In genomic region chr11:46352063-46352841, GRCh38 we compare ENCODE assay signal across 8 cellular contexts. TPM values are rescaled to one million over a fixed set of nuclear protein-coding genes. Genes with fewer than 3 reads are reported as not detected.
DNase-seq lines count a peak whose midpoint lies in the region; ATAC-seq and TF ChIP-seq lines count a peak whose summit lies in the region.

No MANE protein-coding gene starts in this region.

- peaks cover 7% of the 10 kb centered on the region; the same call in 1 of the 2 replicates for H4K20me1 ChIP-seq in HCT116 (ENCODE audit: insufficient read depth)

- H3K4me1 ChIP-seq in HCT116 (ENCODE audit: control insufficient read depth in 1 of 2, insufficient read depth in 2 of 2, low read length in 2 of 2): peaks cover 10 to 27% of the 10 kb centered on the region in 2 experiments; a peak in 3 of 4 replicates

- intact Hi-C loops in HCT116 (cut with micrococcal nuclease): no loop called here
- intact Hi-C loops in MCF 10A (cut with micrococcal nuclease): no loop called here

- ATAC-seq in HCT116 (peak; percentile 42), WTC11 (peak; percentile 77)

- 0 out of 4 replicates have a peak, but pooled peaks cover 0 to 2% of the 10 kb centered on the region in 2 experiments for H3K36me3 ChIP-seq in HCT116 (ENCODE audit: control insufficient read depth in 1 of 2, insufficient read depth in 2 of 2, low read length in 2 of 2)

- H3K27ac Mint-ChIP-seq in WTC11 (peak overlapping the region; percentile 89), MCF 10A (ENCODE audit: low read depth, unreplicated experiment) (peak overlapping the region; percentile 82)

- H3K27ac ChIP-seq in 22Rv1: peak overlapping the region; percentile 68; the same call in 1 of the 2 replicates
- H3K27ac ChIP-seq in HCT116 (ENCODE audit: low read depth, low read length): peak overlapping the region; percentile 22; the same call in 1 of the 2 replicates

- no peak overlapping the region for H3K4me3 ChIP-seq in HCT116 (replicated peaks in 1 of 2; ENCODE audit: low read depth in 1 of 2, low read length in 2 of 2)

- peak overlapping the region; percentile 25; the same call in 1 of the 2 replicates for H3K4me2 ChIP-seq in HCT116 (ENCODE audit: low read length)

- POLR2A ChIA-PET in HCT116 (lab: Charles Lee) (no interaction called here), WTC11 (lab: Charles Lee) (interaction anchor here (1.0 to 1.9 kb wide), 6 partner anchors 9 to 57 kb away, joined by 3 to 13 read pairs (median 4); no protein-coding TSS in a partner anchor), MCF 10A (lab: Yijun Ruan, JAX) (interaction anchor here (0.6 to 1.2 kb wide), 2 partner anchors 109 to 205 kb away, joined by 3 read pairs; no protein-coding TSS in a partner anchor)

- peak; percentile 70 for TF ChIP-seq RAD21 in HCT116 (IDR thresholded peaks at IDR 0.05; ENCODE audit: low read depth)

- H3K79me2 ChIP-seq in HCT116 (ENCODE audit: insufficient read depth, low read length): peaks cover 86% of the 10 kb centered on the region

- H3K36me3 Mint-ChIP-seq in WTC11: peaks cover 6% of the 10 kb centered on the region; the same call in 1 of the 2 replicates
- peaks cover 6% of the 10 kb centered on the region for H3K36me3 Mint-ChIP-seq in MCF 10A (ENCODE audit: insufficient read depth, unreplicated experiment)

- no peaks in the 10 kb centered on the region for H3K27me3 ChIP-seq in HCT116 (ENCODE audit: insufficient read depth, low read length)

- H3K4me3 Mint-ChIP-seq in WTC11 (peak overlapping the region; percentile 30), MCF 10A (ENCODE audit: unreplicated experiment) (peak overlapping the region; percentile 62)

- no peak overlapping the region for H3K9ac ChIP-seq in HCT116 (ENCODE audit: low read length)

- no peak for TF ChIP-seq POLR2A in HCT116 (IDR thresholded peaks at IDR 0.05; ENCODE audit: borderline replicate concordance, extremely low read depth, insufficient read depth, insufficient read length)

- no peak overlapping the region for H2AFZ ChIP-seq in HCT116 (ENCODE audit: low read depth, low read length, poor library complexity, severe bottlenecking)

- TF ChIP-seq CTCF in 22Rv1 (IDR thresholded peaks at IDR 0.05) (peak; percentile 81), HCT116 (IDR thresholded peaks at IDR 0.05 in 2 of 3, conservative IDR thresholded peaks at IDR 0.05 in 1 of 3; ENCODE audit: borderline replicate concordance in 1 of 3, insufficient read depth in 1 of 3, low read depth in 2 of 3, low read length in 2 of 3) (peak; percentile 67 to 95 (median 89)), WTC11 (IDR thresholded peaks at IDR 0.05) (peak; percentile 98), MCF 10A (IDR thresholded peaks at IDR 0.05; ENCODE audit: unreplicated experiment) (peak; percentile 87)

- H3K9me3 ChIP-seq in HCT116 (ENCODE audit: control insufficient read depth in 1 of 2, insufficient read depth in 1 of 2, low read depth in 1 of 2, low read length in 2 of 2): no peaks in the 10 kb centered on the region

- no peaks in the 10 kb centered on the region for H3K9me2 ChIP-seq in HCT116 (ENCODE audit: insufficient read depth)

- DNase-seq in HCT116 (ENCODE audit: low read depth, low spot score): no peak
- peak; percentile 86 for DNase-seq in WTC11 (ENCODE audit: low spot score)
- DNase-seq in MCF 10A (ENCODE audit: unreplicated experiment): peak; percentile 65
- DNase-seq in left kidney (ENCODE audit: low read depth, low spot score): peak; percentile 82
- peak; percentile 55 to 68 (median 67) for DNase-seq in stimulated activated CD4-positive, alpha-beta T cell treated with anti-CD3 and anti-CD28 coated beads, TNF-alpha, amount 100 ng/mL, for 48 hours (ENCODE audit: low read depth in 3 of 3)
- DNase-seq in OCI-M2 (lab: John Stamatoyannopoulos, UW; ENCODE audit: unreplicated experiment): no peak
- no peak for DNase-seq in NCI-H345 (lab: John Stamatoyannopoulos, UW)

- H3K27me3 Mint-ChIP-seq in WTC11 (ENCODE audit: low read depth) (no peaks in the 10 kb centered on the region), MCF 10A (ENCODE audit: insufficient read depth, unreplicated experiment) (no peaks in the 10 kb centered on the region)

- H3K9me3 Mint-ChIP-seq in WTC11: no peaks in the 10 kb centered on the region
- H3K9me3 Mint-ChIP-seq in MCF 10A (ENCODE audit: unreplicated experiment): no peaks in the 10 kb centered on the region

- H3K4me1 Mint-ChIP-seq in WTC11: peaks cover 64% of the 10 kb centered on the region
- H3K4me1 Mint-ChIP-seq in MCF 10A (ENCODE audit: insufficient read depth, unreplicated experiment): peaks cover 20% of the 10 kb centered on the region

- CTCF ChIA-PET in HCT116 (lab: Charles Lee) (interaction anchor here (0.5 to 2.2 kb wide), 16 partner anchors 9 to 506 kb away, joined by 3 to 10 read pairs (median 4); partner anchors contain the start of gene CHRM4), WTC11 (lab: Charles Lee) (interaction anchor here (0.5 to 8.8 kb wide), 53 partner anchors 9 to 522 kb away, joined by 3 to 231 read pairs (median 5); partner anchors contain the start of genes ARHGAP1, CHRM4, CREB3L1 and MDK), MCF 10A (lab: Yijun Ruan, JAX) (interaction anchor here (0.6 to 3.0 kb wide), 13 partner anchors 9 to 278 kb away, joined by 3 to 23 read pairs (median 4); no protein-coding TSS in a partner anchor)

- RAD21 ChIA-PET in HCT116 (lab: Charles Lee; ENCODE audit: low non-redundant PET in 1 of 2, low total read pairs in 2 of 2, uncharacterized antibody in 2 of 2, unreplicated experiment in 2 of 2): interaction anchor here in 1 of 2 experiments (0.6 kb wide), 1 partner anchor 36 kb away, joined by 4 read pairs; no protein-coding TSS in a partner anchor

- BruUV-seq in HCT116 (replicated peaks; lab: Mats Ljungman, UMichigan): no TSS peak
- BruUV-seq in MCF 10A (replicated peaks; lab: Mats Ljungman, UMichigan): no TSS peak

TF ChIP-seq in HCT116, 20 proteins besides CTCF, POLR2A, EP300 and RAD21 (continues in another document):
- TF ChIP-seq ZNF274 (IDR thresholded peaks at IDR 0.05; ENCODE audit: low read depth, low read length) (no peak), REST (IDR thresholded peaks at IDR 0.05; ENCODE audit: low read depth) (no peak), JUND (IDR thresholded peaks at IDR 0.05) (no peak)

TF ChIP-seq in WTC11, 78 proteins besides CTCF, POLR2A, EP300 and RAD21 (continues in another document):
- TF ChIP-seq ZNF416 (CRISPR knock-in tag; IDR thresholded peaks at IDR 0.05) (no peak), ZNF396 (CRISPR knock-in tag; IDR thresholded peaks at IDR 0.05; ENCODE audit: borderline replicate concordance) (no peak), FOXK1 (CRISPR knock-in tag; IDR thresholded peaks at IDR 0.05) (no peak), NR2C2 (CRISPR knock-in tag; IDR thresholded peaks at IDR 0.05) (no peak), EMX1 (CRISPR knock-in tag; IDR thresholded peaks at IDR 0.05) (no peak), E2F4 (CRISPR knock-in tag; IDR thresholded peaks at IDR 0.05; ENCODE audit: borderline replicate concordance, low read depth) (no peak), RELA (CRISPR knock-in tag; IDR thresholded peaks at IDR 0.05; ENCODE audit: borderline replicate concordance) (peak; percentile 51; the same call in 1 of the 2 replicates), ELF4 (CRISPR knock-in tag; IDR thresholded peaks at IDR 0.05; ENCODE audit: low read depth) (no peak), SMAD3 (CRISPR knock-in tag; IDR thresholded peaks at IDR 0.05; ENCODE audit: borderline replicate concordance) (no peak), ZNF317 (CRISPR knock-in tag; IDR thresholded peaks at IDR 0.05; ENCODE audit: borderline replicate concordance, low read depth) (no peak), FOXP4 (CRISPR knock-in tag; IDR thresholded peaks at IDR 0.05) (no peak)

RNA-seq across cellular contexts. Expression of gene DGKZ, which starts 5.0 kb away (rescaled TPM):
- total RNA-seq in HCT116 (2021; ENCODE audit: unreplicated experiment) (70.2 TPM), WTC11 (2021) (107 to 139 TPM (median 115 TPM) in 3 replicates), MCF 10A (2022) (52.8 and 57.9 TPM in 2 replicates)
- polyA plus RNA-seq in HCT116 (2012): 67.3 and 69.5 TPM in 2 replicates

RNA-seq across cellular contexts. Expression of gene MDK, which starts 29.2 kb away (rescaled TPM):
- total RNA-seq in HCT116 (2021; ENCODE audit: unreplicated experiment) (286 TPM), WTC11 (2021) (560 to 611 TPM (median 602 TPM) in 3 replicates), MCF 10A (2022) (0.49 and 1.8 TPM in 2 replicates)
- 442 and 447 TPM in 2 replicates for polyA plus RNA-seq in HCT116 (2012)

RNA-seq across cellular contexts. Expression of gene CHRM4, which starts 39.3 kb away (rescaled TPM):
- total RNA-seq in HCT116 (2021; ENCODE audit: unreplicated experiment) (1.1 TPM), WTC11 (2021) (0.62 to 0.85 TPM (median 0.62 TPM) in 3 replicates), MCF 10A (2022) (not detected in 2 replicates)
- polyA plus RNA-seq in HCT116 (2012): 2.5 and 2.9 TPM in 2 replicates

Comparison
In these comparisons a context has a peak if more than half of its experiments do, and no peak if none do; other contexts are left out.
1. DNase-seq: peak in WTC11 (single experiment), MCF 10A (single experiment), left kidney (single experiment) and stimulated activated CD4-positive, alpha-beta T cell treated with anti-CD3 and anti-CD28 coated beads, TNF-alpha, amount 100 ng/mL, for 48 hours (3 of 3); none in HCT116 (single experiment), OCI-M2 (single experiment) and NCI-H345 (single experiment).
2. RNA of gene MDK, which starts 29.2 kb away (total RNA-seq): 560 to 611 TPM in WTC11 and 286 TPM in HCT116 (single experiment); 0.49 to 1.8 TPM in MCF 10A; every median in the first group is over 100 times any median in the second.
3. Peak in every context shown above with its lines, with median percentiles within 50 percentile points of each other: CTCF ChIP-seq.